Comparison of ENCODE assay signal across 10 cellular contexts in genomic region chr2:173401716-173402326, GRCh38. TPM values are rescaled to one million over a fixed set of nuclear protein-coding genes. Genes with fewer than 3 reads are reported as not detected.
DNase-seq lines count a peak whose midpoint lies in the region; ATAC-seq and TF ChIP-seq lines count a peak whose summit lies in the region.
"Had no signal": no experiment of that assay in that cellular context is flagged by ENCODE, and none has a peak within 500 bp of the region (broad histone marks: within the 10 kb centered on the region; RNA-seq: fewer than 3 reads in every experiment).

No MANE protein-coding gene starts in this region.

- TF ChIP-seq CTCF in WI38 (IDR thresholded peaks at IDR 0.05; ENCODE audit: low read depth, low read length) (no peak), BE2C (IDR thresholded peaks at IDR 0.05; ENCODE audit: low read depth, low read length) (no peak)

- H3K9me3 ChIP-seq in iPS-18a (ENCODE audit: control insufficient read depth, low read depth, low read length) (no peaks in the 10 kb centered on the region), BE2C (no peaks in the 10 kb centered on the region)
- H3K9me3 ChIP-seq: BLaER1 treated with 17β-estradiol and CSF1 and Interleukin-3, amounts not matched to agents 10 nM and 100 nM; esophagus squamous epithelium had no signal

- H3K4me1 ChIP-seq in iPS-18a (ENCODE audit: control insufficient read depth, low read depth, low read length) = peaks cover 28% of the 10 kb centered on the region
- no peaks in the 10 kb centered on the region for H3K4me1 ChIP-seq in BE2C

- H3K27ac ChIP-seq in iPS-18a (ENCODE audit: low read length) (no peak overlapping the region), caudate nucleus (ENCODE audit: low read depth, low read length) (no peak overlapping the region)
- H3K27ac ChIP-seq: BLaER1 treated with 17β-estradiol and CSF1 and Interleukin-3, amounts not matched to agents 10 nM and 100 nM; esophagus squamous epithelium had no signal

- H3K9ac ChIP-seq in iPS-18a (ENCODE audit: low read length) = no peak overlapping the region

- DNase-seq in A172 (ENCODE audit: low spot score) (peak; percentile 11), HT1080 (ENCODE audit: low read depth) (peak; percentile 38), H4 (ENCODE audit: low spot score) (no peak), BE2C (no peak), left lobe of liver (ENCODE audit: low spot score) (no peak), caudate nucleus (lab: John Stamatoyannopoulos, UW) (no peak)
- DNase-seq: esophagus squamous epithelium had no signal

- H3K36me3 ChIP-seq in iPS-18a (ENCODE audit: control insufficient read depth, low read depth, low read length) = no peaks in the 10 kb centered on the region
- no peaks in the 10 kb centered on the region for H3K36me3 ChIP-seq in BE2C
- H3K36me3 ChIP-seq: BLaER1 treated with 17β-estradiol and CSF1 and Interleukin-3, amounts not matched to agents 10 nM and 100 nM; esophagus squamous epithelium had no signal

- H3K27me3 ChIP-seq in iPS-18a (ENCODE audit: control insufficient read depth, insufficient read depth, low read length) (peaks cover 15% of the 10 kb centered on the region), BE2C (peaks cover 34% of the 10 kb centered on the region)

- ATAC-seq in left lobe of liver = no peak

- H3K4me3 ChIP-seq in WI38 (ENCODE audit: low read depth, low read length) = peak overlapping the region; percentile 24; the same call in 1 of the 2 replicates
- H3K4me3 ChIP-seq in iPS-18a (ENCODE audit: low read length) = peak overlapping the region; percentile 51
- no peak overlapping the region for H3K4me3 ChIP-seq in BE2C (ENCODE audit: low read depth, low read length)
- H3K4me3 ChIP-seq: BLaER1 treated with 17β-estradiol and CSF1 and Interleukin-3, amounts not matched to agents 10 nM and 100 nM had no signal

RNA-seq across cellular contexts. Expression of gene CDCA7, which starts 47.1 kb away (rescaled TPM):
- 7.5 and 11.4 TPM in 2 replicates for total RNA-seq in A172 (2014; rRNA removed; shearing (Covaris generic))
- 24.6 and 25.4 TPM in 2 replicates for total RNA-seq in HT1080 (2014; rRNA removed; shearing (Covaris generic))
- polyA plus RNA-seq in HT1080 (2015; cell fraction: cytosol; rRNA removed) = 42.7 and 45.5 TPM in 2 replicates
- 63.9 and 64.2 TPM in 2 replicates for polyA plus RNA-seq in HT1080 (2015; cell fraction: nucleus; rRNA removed)
- 27.7 and 31.9 TPM in 2 replicates for total RNA-seq in H4 (2014; rRNA removed; shearing (Covaris generic))
- 8.8 TPM for polyA plus RNA-seq in BE2C (2012; ENCODE audit: insufficient read depth, insufficient read length, low read depth)
- total RNA-seq in left lobe of liver = 0.25 TPM

Comparison
In these comparisons a context has a peak if more than half of its experiments do, and no peak if none do; other contexts are left out.
1. DNase-seq: peak in A172 (single experiment) and HT1080 (single experiment); none in H4 (single experiment), BE2C (single experiment), left lobe of liver (single experiment) and caudate nucleus (0 of 61).